3 cellular contexts compared by ENCODE assay signal in genomic region chr5:64286381-64286780, GRCh38.
TF ChIP-seq lines count a peak whose summit lies in the region.

No MANE protein-coding gene starts in this region.

TF ChIP-seq in A549, 52 proteins besides CTCF, POLR2A, EP300 and RAD21:
- TF ChIP-seq POLR2AphosphoS2 (conservative IDR thresholded peaks at IDR 0.05; ENCODE audit: low read length) (no peak), HOXA7 (CRISPR knock-in tag; IDR thresholded peaks at IDR 0.05) (no peak), MAFK (IDR thresholded peaks at IDR 0.05; ENCODE audit: partially characterized antibody) (peak; percentile 64), USF2 (IDR thresholded peaks at IDR 0.05) (no peak)

TF ChIP-seq in IMR-90, 13 proteins besides CTCF, POLR2A, EP300 and RAD21:
- no peak for TF ChIP-seq NFE2L2 (IDR thresholded peaks at IDR 0.05; ENCODE audit: low read depth, low read length)
- TF ChIP-seq MXI1 (IDR thresholded peaks at IDR 0.05; ENCODE audit: borderline replicate concordance, low read depth, low read length) = no peak
- TF ChIP-seq MAFK (IDR thresholded peaks at IDR 0.05; ENCODE audit: low read depth, low read length) = peak; percentile 80

TF ChIP-seq in H1, 55 proteins besides CTCF, POLR2A, EP300 and RAD21:
- TF ChIP-seq FOSL1 (IDR thresholded peaks at IDR 0.05; ENCODE audit: insufficient read depth, low read depth, low read length) (no peak), MAFK (IDR thresholded peaks at IDR 0.05; ENCODE audit: low read depth, low read length) (peak; percentile 8; the same call in 1 of the 2 replicates)
